15 cellular contexts compared by ENCODE assay signal in the genomic region with DNA sequence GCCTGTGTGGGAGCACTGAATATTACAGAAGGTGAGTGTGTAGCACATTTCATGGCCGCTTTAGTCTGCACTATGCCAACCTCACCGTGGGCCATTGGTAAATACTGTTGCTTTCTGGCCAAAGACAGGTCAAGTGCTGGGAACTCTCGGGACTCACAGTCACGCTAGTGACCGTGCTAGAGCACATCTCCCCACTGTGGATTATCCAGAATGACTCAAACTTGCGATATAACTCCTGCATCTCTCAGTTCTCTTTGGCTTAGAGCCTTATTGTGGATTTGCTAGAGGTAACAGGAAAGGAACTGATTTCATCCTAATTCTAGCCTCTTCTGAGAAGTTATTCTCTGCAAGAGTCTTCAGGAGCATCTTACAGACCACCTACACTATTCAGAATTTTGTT.
DNase-seq lines count a peak whose midpoint lies in the region; ATAC-seq and TF ChIP-seq lines count a peak whose summit lies in the region.
"Had no signal": no experiment of that assay in that cellular context is flagged by ENCODE, and none has a peak within 500 bp of the region (broad histone marks: within the 10 kb centered on the region; RNA-seq: fewer than 3 reads in every experiment).

No MANE protein-coding gene starts in this region.

- TF ChIP-seq POLR2A in gastroesophageal sphincter (IDR thresholded peaks at IDR 0.05) = no peak

- H3K27ac ChIP-seq in WERI-Rb-1 (no peak overlapping the region), gastroesophageal sphincter (peak overlapping the region in 3 of 4 donors; percentile 37 to 44 (median 38)), subcutaneous abdominal adipose tissue (ENCODE audit: low read depth, low read length) (peak overlapping the region; percentile 28), GM23248 (no peak overlapping the region)

- H3K79me2 ChIP-seq in GM23248 (ENCODE audit: insufficient read depth) = no peaks in the 10 kb centered on the region

- H3K27me3 ChIP-seq in WERI-Rb-1 (ENCODE audit: insufficient read depth, low read depth, severe bottlenecking) (no peaks in the 10 kb centered on the region), gastroesophageal sphincter (no peaks in the 10 kb centered on the region), subcutaneous abdominal adipose tissue (ENCODE audit: control insufficient read depth in 5 of 5, insufficient read depth in 4 of 5, low read length in 5 of 5) (no peaks in the 10 kb centered on the region), GM23248 (replicated peaks; ENCODE audit: insufficient read depth) (no peaks in the 10 kb centered on the region; the same call in 1 of the 2 replicates)
- H3K27me3 ChIP-seq: esophagus muscularis mucosa, upper lobe of left lung had no signal

- H3K36me3 ChIP-seq in WERI-Rb-1 = no peaks in the 10 kb centered on the region
- no peaks in the 10 kb centered on the region for H3K36me3 ChIP-seq in gastroesophageal sphincter
- H3K36me3 ChIP-seq in subcutaneous abdominal adipose tissue (ENCODE audit: control insufficient read depth in 5 of 5, insufficient read depth in 5 of 5, low read length in 5 of 5) = no peaks in the 10 kb centered on the region
- no peaks in the 10 kb centered on the region for H3K36me3 ChIP-seq in GM23248 (ENCODE audit: low read depth)
- H3K36me3 ChIP-seq: esophagus muscularis mucosa, upper lobe of left lung had no signal

- in situ Hi-C loops in GM23248 (cut with MboI) = no loop called here

- CTCF ChIA-PET in activated naive CD4-positive, alpha-beta T cell treated with anti-CD3 and anti-CD28 coated beads for 36 hours (lab: Charles Lee) = interaction anchor here (1.0 to 1.8 kb wide), 2 partner anchors 10 to 24 kb away, joined by 3 to 4 read pairs; no protein-coding TSS in a partner anchor

- H3K9me2 ChIP-seq in GM23248 (ENCODE audit: insufficient read depth) = no peaks in the 10 kb centered on the region
- H3K9me2 ChIP-seq: SK-N-SH had no signal

- H3K9ac ChIP-seq in subcutaneous abdominal adipose tissue (ENCODE audit: low read length in 5 of 5) (peak overlapping the region in 1 of 5 donors; percentile 14), GM23248 (no peak overlapping the region)
- H3K9ac ChIP-seq: SK-N-SH had no signal

- H2AFZ ChIP-seq in GM23248 = no peak overlapping the region

- TF ChIP-seq CTCF in WERI-Rb-1 (IDR thresholded peaks at IDR 0.05; ENCODE audit: low read depth, low read length) = no peak
- TF ChIP-seq CTCF in gastroesophageal sphincter (IDR thresholded peaks at IDR 0.05) = no peak

- H3K4me1 ChIP-seq in gastroesophageal sphincter (no peaks in the 10 kb centered on the region), subcutaneous abdominal adipose tissue (ENCODE audit: control insufficient read depth in 5 of 5, insufficient read depth in 5 of 5, low read length in 5 of 5) (peaks cover 0 to 18% (median 8%) of the 10 kb centered on the region in 5 donors), GM23248 (ENCODE audit: insufficient read depth) (no peaks in the 10 kb centered on the region)
- H3K4me1 ChIP-seq: upper lobe of left lung had no signal

- H3K9me3 ChIP-seq in WERI-Rb-1 (ENCODE audit: severe bottlenecking) (no peaks in the 10 kb centered on the region), gastroesophageal sphincter (no peaks in the 10 kb centered on the region), subcutaneous abdominal adipose tissue (ENCODE audit: control insufficient read depth in 5 of 5, low read length in 5 of 5) (no peaks in the 10 kb centered on the region), GM23248 (ENCODE audit: low read depth) (no peaks in the 10 kb centered on the region)
- H3K9me3 ChIP-seq: esophagus muscularis mucosa, SK-N-SH, upper lobe of left lung had no signal

- H3K36me3 Mint-ChIP-seq in activated naive CD4-positive, alpha-beta T cell treated with anti-CD3 and anti-CD28 coated beads for 36 hours (ENCODE audit: low read depth) = peaks cover 94% of the 10 kb centered on the region

- ATAC-seq in gastroesophageal sphincter = peak; percentile 21
- ATAC-seq: left lobe of liver had no signal

- H3F3A ChIP-seq in GM23248 (ENCODE audit: insufficient read depth) = no peaks in the 10 kb centered on the region

- no peak for TF ChIP-seq EP300 in gastroesophageal sphincter (IDR thresholded peaks at IDR 0.05)

- H3K4me3 ChIP-seq in WERI-Rb-1 (ENCODE audit: low read depth, low read length) (peak overlapping the region; percentile 1; the same call in 1 of the 2 replicates), gastroesophageal sphincter (no peak overlapping the region), subcutaneous abdominal adipose tissue (ENCODE audit: low read depth in 1 of 5, low read length in 5 of 5) (peak overlapping the region in 3 of 5 donors; percentile 9 to 42 (median 23)), GM23248 (no peak overlapping the region)
- H3K4me3 ChIP-seq: esophagus muscularis mucosa, upper lobe of left lung had no signal

- H3K27ac Mint-ChIP-seq in activated naive CD4-positive, alpha-beta T cell treated with anti-CD3 and anti-CD28 coated beads for 36 hours = peak overlapping the region; percentile 98

- no peak for DNase-seq in activated naive CD4-positive, alpha-beta T cell treated with anti-CD3 and anti-CD28 coated beads for 36 hours
- no peak for DNase-seq in activated naive CD4-positive, alpha-beta T cell (lab: John Stamatoyannopoulos, UW)
- DNase-seq in WERI-Rb-1 (no peak), Ammon's horn (ENCODE audit: low spot score) (no peak), GM23248 (no peak), GOT3 (lab: John Stamatoyannopoulos, UW) (no peak)
- DNase-seq: activated CD4-positive, alpha-beta T cell treated with anti-CD3 and anti-CD28 coated beads for 1 hour; DMS79; hippocampal formation; SK-N-SH; upper lobe of left lung had no signal

- H3K4me1 Mint-ChIP-seq in activated naive CD4-positive, alpha-beta T cell treated with anti-CD3 and anti-CD28 coated beads for 36 hours (ENCODE audit: low read depth) = peaks cover 35% of the 10 kb centered on the region

- H3K4me2 ChIP-seq in GM23248 (ENCODE audit: unreplicated experiment) = no peak overlapping the region
- H3K4me2 ChIP-seq: SK-N-SH had no signal

- H4K20me1 ChIP-seq in GM23248 (ENCODE audit: insufficient read depth) = no peaks in the 10 kb centered on the region

- H3K27me3 Mint-ChIP-seq in activated naive CD4-positive, alpha-beta T cell treated with anti-CD3 and anti-CD28 coated beads for 36 hours (ENCODE audit: low read depth) = no peaks in the 10 kb centered on the region

- intact Hi-C loops in activated naive CD4-positive, alpha-beta T cell treated with anti-CD3 and anti-CD28 coated beads for 36 hours (cut with micrococcal nuclease) = loop anchor here (10.0 kb wide), 1 partner anchor 278 kb away; no protein-coding TSS in a partner anchor

- peak overlapping the region; percentile 87 for H3K4me3 Mint-ChIP-seq in activated naive CD4-positive, alpha-beta T cell treated with anti-CD3 and anti-CD28 coated beads for 36 hours

- H3K9me3 Mint-ChIP-seq in activated naive CD4-positive, alpha-beta T cell treated with anti-CD3 and anti-CD28 coated beads for 36 hours = no peaks in the 10 kb centered on the region

- WGBS in gastroesophageal sphincter (ENCODE audit: low coverage in 1 of 2), 2 donors = 65 to 90% methylated on average over 2 to 5 of the region's 6 CpGs
- 84 to 86% methylated on average over 6 of the region's 6 CpGs for WGBS in GM23248 (ENCODE audit: low coverage in 1 of 2, low lambda C conversion rate in 2 of 2, missing lambda C conversion rate in 2 of 2), 2 experiments

Comparison
In these comparisons a context has a peak if more than half of its experiments do, and no peak if none do; other contexts are left out.
1. H3K27ac ChIP-seq: peak in gastroesophageal sphincter (3 of 4) and subcutaneous abdominal adipose tissue (single experiment); none in WERI-Rb-1 (single experiment) and GM23248 (single experiment).
2. H3K4me3 ChIP-seq: peak in WERI-Rb-1 (single experiment) and subcutaneous abdominal adipose tissue (3 of 5); none in gastroesophageal sphincter (0 of 2) and GM23248 (single experiment).